ENCODE assay signal across 8 cellular contexts in genomic region chr19:7869453-7869909, GRCh38. TPM values are rescaled to one million over a fixed set of nuclear protein-coding genes. Genes with fewer than 3 reads are reported as not detected.
A peak's percentile ranks its signal among the peaks of the same experiment; 100 is the strongest.
DNase-seq lines count a peak whose midpoint lies in the region; ATAC-seq and TF ChIP-seq lines count a peak whose summit lies in the region.

No MANE protein-coding gene starts in this region.

- peak overlapping the region in 6 of 7 donors; percentile 35 to 91 (median 64) for H3K27ac Mint-ChIP-seq in CD4-positive, alpha-beta memory T cell

- peak overlapping the region; percentile 62 to 87 (median 66) for H3K4me3 Mint-ChIP-seq in CD4-positive, alpha-beta memory T cell

- peaks cover 5 to 17% of the 10 kb centered on the region in 2 donors for H3K27me3 Mint-ChIP-seq in CD4-positive, alpha-beta memory T cell

- CTCF ChIA-PET in CD4-positive, alpha-beta memory T cell (lab: Charles Lee; ENCODE audit: partially characterized antibody) = interaction anchor here (0.6 to 2.2 kb wide), 22 partner anchors 8 to 420 kb away, joined by 3 to 33 read pairs (median 6); partner anchors contain the start of genes MAP2K7, PET100, SNAPC2 and TIMM44

- peak overlapping the region; percentile 56; the same call in 1 of the 2 replicates for H3K9ac ChIP-seq in KMS-11
- peak overlapping the region in 1 of 2 donors; percentile 48 for H3K9ac ChIP-seq in mucosa of rectum (ENCODE audit: low read depth in 1 of 2, low read length in 2 of 2)

- no peaks in the 10 kb centered on the region for H4K20me1 ChIP-seq in KMS-11 (ENCODE audit: insufficient read depth)

- H3K4me2 ChIP-seq in KMS-11 = peak overlapping the region; percentile 90

- TF ChIP-seq CTCF in KMS-11 (conservative IDR thresholded peaks at IDR 0.05; ENCODE audit: low read depth, low read length) = peak; percentile 26; the same call in 1 of the 2 replicates

- peak; percentile 82 to 96 (median 89) for DNase-seq in CD4-positive, alpha-beta memory T cell
- DNase-seq in activated CD4-positive, alpha-beta T cell treated with anti-CD3 and anti-CD28 coated beads, Interleukin-2, amount 50 U/mL, for 1 hour = peak; percentile 83
- DNase-seq in effector CD4-positive, alpha-beta T cell = peak; percentile 76
- peak; percentile 45 to 55 for DNase-seq in stimulated activated CD8-positive, alpha-beta memory T cell treated with anti-CD3 and anti-CD28 coated beads, Interleukin-7, amount 100 ng/mL, for 48 hours (ENCODE audit: extremely low read depth in 1 of 2, low read depth in 1 of 2)
- no peak for DNase-seq in DMS114 treated with DMSO at 0.1 percent for 48 hours (lab: John Stamatoyannopoulos, UW; ENCODE audit: unreplicated experiment)

- no peaks in the 10 kb centered on the region for H3K36me3 ChIP-seq in CD4-positive, alpha-beta memory T cell (ENCODE audit: insufficient read depth, low read length)
- H3K36me3 ChIP-seq in KMS-11 (ENCODE audit: insufficient read depth) (no peaks in the 10 kb centered on the region), mucosa of rectum (ENCODE audit: control insufficient read depth in 2 of 2, insufficient read depth in 2 of 2, low read length in 2 of 2) (no peaks in the 10 kb centered on the region)

- peak overlapping the region; percentile 61 for H3K27ac ChIP-seq in CD4-positive, alpha-beta memory T cell (ENCODE audit: low read depth, low read length)
- H3K27ac ChIP-seq in KMS-11 (peak overlapping the region; percentile 69; the same call in 1 of the 2 replicates), mucosa of rectum (ENCODE audit: low read depth in 2 of 2, low read length in 2 of 2) (peak overlapping the region; percentile 42 to 68)

- H2AFZ ChIP-seq in KMS-11 (ENCODE audit: low read depth) = peak overlapping the region; percentile 85

- H3K4me1 Mint-ChIP-seq in CD4-positive, alpha-beta memory T cell = peaks cover 21 to 48% (median 34%) of the 10 kb centered on the region in 4 donors

- H3K27me3 ChIP-seq in CD4-positive, alpha-beta memory T cell (ENCODE audit: insufficient read depth, low read length) = no peaks in the 10 kb centered on the region
- no peaks in the 10 kb centered on the region; the same call in 1 of the 2 replicates for H3K27me3 ChIP-seq in KMS-11 (ENCODE audit: insufficient read depth, low read depth)
- H3K27me3 ChIP-seq in mucosa of rectum (ENCODE audit: control insufficient read depth in 2 of 2, insufficient read depth in 2 of 2, low read length in 2 of 2) = peaks cover 26 to 28% of the 10 kb centered on the region in 2 donors

- ATAC-seq in GM21576 (IDR thresholded peaks at IDR 0.05; ENCODE audit: unreplicated experiment) = peak; percentile 41

- H3K9me3 Mint-ChIP-seq in CD4-positive, alpha-beta memory T cell = no peaks in the 10 kb centered on the region

- peaks cover 45% of the 10 kb centered on the region for H3K4me1 ChIP-seq in CD4-positive, alpha-beta memory T cell (ENCODE audit: insufficient read depth, low read length)
- H3K4me1 ChIP-seq in KMS-11 (ENCODE audit: low read depth, poor library complexity, severe bottlenecking) (peaks cover 36% of the 10 kb centered on the region), mucosa of rectum (ENCODE audit: control insufficient read depth in 2 of 2, insufficient read depth in 2 of 2, low read length in 2 of 2) (peaks cover 22 to 26% of the 10 kb centered on the region in 2 donors)

- H3K4me3 ChIP-seq in CD4-positive, alpha-beta memory T cell (ENCODE audit: low read length in 2 of 2) = peak overlapping the region in 1 of 2 donors; percentile 44
- H3K4me3 ChIP-seq in KMS-11 (IDR thresholded peaks at IDR 0.05; ENCODE audit: insufficient read depth, low read depth, low read length) (no peak overlapping the region), mucosa of rectum (ENCODE audit: low read length in 2 of 2) (peak overlapping the region; percentile 48 to 66)

- no peaks in the 10 kb centered on the region for H3K9me3 ChIP-seq in CD4-positive, alpha-beta memory T cell (ENCODE audit: control insufficient read depth in 1 of 2, low read length in 2 of 2)
- no peaks in the 10 kb centered on the region for H3K9me3 ChIP-seq in mucosa of rectum (ENCODE audit: control insufficient read depth in 2 of 2, low read length in 2 of 2)

- H3K79me2 ChIP-seq in KMS-11 (ENCODE audit: insufficient read depth, low read depth) = no peaks in the 10 kb centered on the region

- POLR2A ChIA-PET in CD4-positive, alpha-beta memory T cell (lab: Charles Lee; ENCODE audit: partially characterized antibody) = interaction anchor here (0.8 to 2.2 kb wide), 16 partner anchors 9 to 800 kb away, joined by 3 to 29 read pairs (median 4); partner anchors contain the start of genes MAP2K7, SNAPC2, TIMM44 and TRAPPC5

- intact Hi-C loops in CD4-positive, alpha-beta memory T cell (cut with micrococcal nuclease) = loop anchor here (1.0 kb wide), 3 partner anchors 34 to 51 kb away; partner anchors contain the start of genes MAP2K7 and SNAPC2

- H3K36me3 Mint-ChIP-seq in CD4-positive, alpha-beta memory T cell = no peaks in the 10 kb centered on the region

RNA-seq across cellular contexts. Expression of gene PRR36, which starts 4.7 kb away (rescaled TPM):
- under 1 TPM; 0.29 to 0.36 TPM for total RNA-seq in CD4-positive, alpha-beta memory T cell
- polyA plus RNA-seq in CD4-positive, alpha-beta memory T cell = under 1 TPM in 1 of 2 donors, not detected in 1; 0.06 TPM

RNA-seq across cellular contexts. Expression of gene LRRC8E, which starts 18.8 kb away (rescaled TPM):
- total RNA-seq in CD4-positive, alpha-beta memory T cell = not detected
- polyA plus RNA-seq in CD4-positive, alpha-beta memory T cell = not detected

RNA-seq across cellular contexts. Expression of gene MAP2K7, which starts 34.2 kb away (rescaled TPM):
- 10 to 100 TPM; 59.7 to 62.5 TPM for total RNA-seq in CD4-positive, alpha-beta memory T cell
- polyA plus RNA-seq in CD4-positive, alpha-beta memory T cell = 1 to 10 TPM in 1 of 2 donors, under 1 TPM in 1; 0.57 to 2.5 TPM

RNA-seq across cellular contexts. Expression of gene EVI5L, which starts 39.5 kb away (rescaled TPM):
- 10 to 100 TPM; 11.9 to 14.1 TPM for total RNA-seq in CD4-positive, alpha-beta memory T cell
- polyA plus RNA-seq in CD4-positive, alpha-beta memory T cell = 1 to 10 TPM; 1.1 to 2.8 TPM

RNA-seq across cellular contexts. Expression of gene TGFBR3L, which starts 45.1 kb away (rescaled TPM):
- total RNA-seq in CD4-positive, alpha-beta memory T cell = under 1 TPM; 0.93 to 1.00 TPM
- not detected for polyA plus RNA-seq in CD4-positive, alpha-beta memory T cell
